11 cellular contexts compared by ENCODE assay signal in the genomic region with DNA sequence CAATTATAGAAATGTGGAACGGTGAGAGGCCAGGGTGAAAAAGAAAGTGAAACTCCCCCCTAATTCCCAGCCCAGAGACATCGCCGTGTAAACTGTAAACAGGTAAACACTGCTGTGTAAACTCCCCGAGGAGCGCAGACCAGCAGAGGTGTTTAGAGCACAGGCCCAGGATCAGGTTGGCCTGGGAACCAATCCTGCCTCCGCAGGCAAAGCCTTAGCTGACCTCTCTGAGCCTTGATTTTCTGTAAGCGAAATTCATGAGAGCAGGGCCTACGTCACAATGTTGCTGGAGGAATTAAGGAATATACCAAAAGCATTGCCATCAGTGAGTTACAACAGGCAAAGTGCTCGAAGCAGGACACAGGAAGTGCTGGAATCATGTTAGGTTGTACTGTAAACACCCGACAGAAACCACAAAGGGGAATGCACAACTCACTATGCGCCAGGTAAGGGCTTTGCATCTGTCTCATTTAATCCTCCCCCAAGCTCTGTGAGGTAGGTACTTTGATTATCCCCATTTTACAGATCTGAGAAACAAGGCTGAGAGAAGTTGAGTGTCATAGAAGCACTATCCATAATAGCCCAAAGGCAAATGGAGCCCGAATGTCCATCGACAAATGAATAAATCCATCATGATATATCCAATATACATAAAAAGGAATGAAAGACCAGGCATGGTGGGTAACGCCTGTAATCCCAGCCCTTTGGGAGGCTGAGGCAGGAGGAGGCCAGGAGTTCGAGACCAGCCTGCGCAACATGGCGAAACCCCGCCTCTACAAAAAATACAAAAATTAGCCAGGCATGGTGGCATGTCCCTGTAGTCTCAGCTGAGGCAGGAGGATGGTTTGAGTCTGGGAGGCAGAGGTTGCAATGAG. TPM values are rescaled to one million over a fixed set of nuclear protein-coding genes. Genes with fewer than 3 reads are reported as not detected.
DNase-seq lines count a peak whose midpoint lies in the region; ATAC-seq, FAIRE-seq and TF ChIP-seq lines count a peak whose summit lies in the region.
"Had no signal": no experiment of that assay in that cellular context is flagged by ENCODE, and none has a peak within 500 bp of the region (broad histone marks: within the 10 kb centered on the region; RNA-seq: fewer than 3 reads in every experiment).

No MANE protein-coding gene starts in this region.

- no peaks in the 10 kb centered on the region for H3K36me3 Mint-ChIP-seq in activated T-cell treated with anti-CD3 and anti-CD28 coated beads, Interleukin-2, amount 50 U/mL, for 4 hours (ENCODE audit: insufficient read depth)
- no peaks in the 10 kb centered on the region for H3K36me3 Mint-ChIP-seq in endothelial cell (ENCODE audit: low read depth, unreplicated experiment)

- peaks cover 0 to 49% (median 15%) of the 10 kb centered on the region in 4 donors for H3K4me1 ChIP-seq in Peyer's patch

- DNase-seq in activated T-cell treated with anti-CD3 and anti-CD28 coated beads, Interleukin-2, amount 50 U/mL, for 4 hours = no peak
- no peak for DNase-seq in activated T-cell treated with anti-CD3 and anti-CD28 coated beads, Interleukin-2, amount 50 U/mL, for 1 hour
- DNase-seq in Peyer's patch (no peak), endothelial cell (ENCODE audit: low spot score) (no peak), substantia nigra (lab: John Stamatoyannopoulos, UW) (no peak), SHP77 (lab: John Stamatoyannopoulos, UW) (no peak), Ammon's horn (ENCODE audit: low spot score) (no peak), frontal cortex (ENCODE audit: low spot score in 2 of 2) (no peak)
- DNase-seq: KG1, NCI-H524 treated with DMSO at 0.1 percent for 48 hours had no signal

- H3K27ac Mint-ChIP-seq in endothelial cell (ENCODE audit: unreplicated experiment) = peak overlapping the region; percentile 9

- peaks cover 11% of the 10 kb centered on the region for H3K4me1 Mint-ChIP-seq in activated T-cell treated with anti-CD3 and anti-CD28 coated beads, Interleukin-2, amount 50 U/mL, for 4 hours (ENCODE audit: low read depth)
- H3K4me1 Mint-ChIP-seq in endothelial cell (ENCODE audit: unreplicated experiment) = peaks cover 4% of the 10 kb centered on the region

- no peak for TF ChIP-seq POLR2A in Peyer's patch (IDR thresholded peaks at IDR 0.05)

- no peak for FAIRE-seq in frontal cortex (lab: Jason Lieb, UNC)

- no peaks in the 10 kb centered on the region for H3K9me3 Mint-ChIP-seq in activated T-cell treated with anti-CD3 and anti-CD28 coated beads, Interleukin-2, amount 50 U/mL, for 4 hours
- H3K9me3 Mint-ChIP-seq in endothelial cell (ENCODE audit: unreplicated experiment) = no peaks in the 10 kb centered on the region

- H3K4me3 Mint-ChIP-seq in activated T-cell treated with anti-CD3 and anti-CD28 coated beads, Interleukin-2, amount 50 U/mL, for 4 hours = peak overlapping the region; percentile 61
- no peak overlapping the region for H3K4me3 Mint-ChIP-seq in endothelial cell (ENCODE audit: unreplicated experiment)

- no peaks in the 10 kb centered on the region for H3K9me3 ChIP-seq in Peyer's patch
- H3K9me3 ChIP-seq: upper lobe of left lung had no signal

- H3K4me3 ChIP-seq in Peyer's patch = no peak overlapping the region

- no peaks in the 10 kb centered on the region for H3K27me3 ChIP-seq in Peyer's patch
- H3K27me3 ChIP-seq: upper lobe of left lung had no signal

- H3K36me3 ChIP-seq in Peyer's patch = no peaks in the 10 kb centered on the region
- H3K36me3 ChIP-seq: upper lobe of left lung had no signal

- TF ChIP-seq CTCF in Peyer's patch (IDR thresholded peaks at IDR 0.05) (no peak), endothelial cell (IDR thresholded peaks at IDR 0.05; ENCODE audit: unreplicated experiment) (no peak)

- ATAC-seq in activated T-cell treated with anti-CD3 and anti-CD28 coated beads, Interleukin-2, amount 50 U/mL, for 4 hours = no peak

- H3K27me3 Mint-ChIP-seq in activated T-cell treated with anti-CD3 and anti-CD28 coated beads, Interleukin-2, amount 50 U/mL, for 4 hours (ENCODE audit: low read depth) = peaks cover 2% of the 10 kb centered on the region
- peaks cover 6% of the 10 kb centered on the region for H3K27me3 Mint-ChIP-seq in endothelial cell (ENCODE audit: unreplicated experiment)

- H3K27ac ChIP-seq in Peyer's patch (peak overlapping the region in 3 of 4 donors; percentile 0 to 96 (median 88)), substantia nigra (ENCODE audit: low read depth, low read length, poor library complexity, severe bottlenecking) (peak overlapping the region; percentile 19)

RNA-seq across cellular contexts. Expression of gene KIAA0232, which starts 30.7 kb away (rescaled TPM):
- 10 to 100 TPM; 14.5 to 20.0 (median 18.9) TPM for total RNA-seq in activated T-cell treated with anti-CD3 and anti-CD28 coated beads, Interleukin-2, amount 50 U/mL, for 4 hours
- 10 to 100 TPM; 19.8 to 73.6 (median 49.5) TPM for total RNA-seq in Peyer's patch
- 27.2 TPM for total RNA-seq in endothelial cell (ENCODE audit: unreplicated experiment)
- total RNA-seq in frontal cortex = 44.4 TPM

RNA-seq across cellular contexts. Expression of gene BLOC1S4, which starts 35.9 kb away (rescaled TPM):
- 10 to 100 TPM; 24.4 to 27.4 (median 26.0) TPM for total RNA-seq in activated T-cell treated with anti-CD3 and anti-CD28 coated beads, Interleukin-2, amount 50 U/mL, for 4 hours
- total RNA-seq in Peyer's patch = 10 to 100 TPM; 20.0 to 20.6 (median 20.2) TPM
- 20.9 TPM for total RNA-seq in endothelial cell (ENCODE audit: unreplicated experiment)
- total RNA-seq in frontal cortex = 10.2 TPM

RNA-seq across cellular contexts. Expression of gene MRFAP1L1, which starts 42.2 kb away (rescaled TPM):
- total RNA-seq in activated T-cell treated with anti-CD3 and anti-CD28 coated beads, Interleukin-2, amount 50 U/mL, for 4 hours = 10 to 100 TPM; 47.0 to 53.2 (median 52.4) TPM
- total RNA-seq in Peyer's patch = 10 to 100 TPM; 34.9 to 61.1 (median 37.4) TPM
- 43.0 TPM for total RNA-seq in endothelial cell (ENCODE audit: unreplicated experiment)
- 100 TPM for total RNA-seq in frontal cortex

RNA-seq across cellular contexts. Expression of gene S100P, which starts 58.2 kb away (rescaled TPM):
- total RNA-seq in activated T-cell treated with anti-CD3 and anti-CD28 coated beads, Interleukin-2, amount 50 U/mL, for 4 hours = 1 to 10 TPM in 2 of 3 donors, not detected in 1; 1.3 to 2.8 TPM
- 1 to 10 TPM in 2 of 4 donors, not detected in 2; 1.5 to 3.3 TPM for total RNA-seq in Peyer's patch
- not detected for total RNA-seq in endothelial cell (ENCODE audit: unreplicated experiment)
- 0.41 TPM for total RNA-seq in frontal cortex
